Comparison of ENCODE assay signal across 19 cellular contexts in the genomic region with DNA sequence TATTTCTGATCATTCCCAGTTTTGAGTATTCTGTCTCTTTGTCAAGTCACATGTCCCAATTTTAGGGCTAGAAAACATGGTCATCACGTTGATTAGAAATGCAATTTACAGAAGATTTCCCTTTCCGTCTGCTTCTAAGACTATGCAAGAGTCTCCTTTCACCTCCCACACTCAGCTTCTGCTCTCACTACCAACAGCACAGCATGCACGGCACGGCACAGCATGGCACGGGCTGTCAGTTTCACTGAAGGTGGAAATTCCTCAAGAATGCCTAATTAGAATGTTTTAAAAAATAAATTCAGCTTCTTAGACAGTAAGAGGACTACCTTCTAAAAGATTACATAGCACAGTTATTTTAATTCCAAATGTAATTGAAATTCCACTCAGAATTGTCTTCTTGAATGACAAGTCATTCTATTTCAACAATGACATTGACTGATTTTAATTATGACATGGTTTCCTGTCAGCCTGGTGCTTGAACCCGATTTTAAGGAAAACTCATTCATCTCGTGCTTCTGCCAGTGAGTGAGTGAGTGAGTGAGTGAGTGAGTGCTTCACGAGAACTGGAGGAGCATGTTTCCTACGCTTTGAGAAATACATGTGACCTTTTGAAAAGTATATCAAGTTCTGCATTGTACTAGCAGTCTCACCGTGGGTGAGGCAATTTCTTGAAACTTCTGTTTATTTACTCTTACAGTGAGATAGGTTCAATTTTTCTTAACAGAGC.
DNase-seq lines count a peak whose midpoint lies in the region; ATAC-seq and TF ChIP-seq lines count a peak whose summit lies in the region.
"Had no signal": no experiment of that assay in that cellular context is flagged by ENCODE, and none has a peak within 500 bp of the region (broad histone marks: within the 10 kb centered on the region; RNA-seq: fewer than 3 reads in every experiment).

No MANE protein-coding gene starts in this region.

- intact Hi-C loops in A673 (cut with micrococcal nuclease; ENCODE audit: unreplicated experiment): no loop called here

- POLR2A ChIA-PET in A673 (lab: Charles Lee; ENCODE audit: low non-redundant PET): no interaction called here

- H3K27ac Mint-ChIP-seq in stimulated activated naive CD8-positive, alpha-beta T cell treated with anti-CD3 and anti-CD28 coated beads, Interleukin-15, amount 100 ng/mL, for 72 hours: no peak overlapping the region
- H3K27ac Mint-ChIP-seq: CD4-positive, alpha-beta memory T cell had no signal

- no TSS peak for BruUV-seq in A673 (replicated peaks; lab: Mats Ljungman, UMichigan)

- no peak overlapping the region for H3K4me3 ChIP-seq in A673 (ENCODE audit: low read depth, low read length, poor library complexity, severe bottlenecking)
- H3K4me3 ChIP-seq in astrocyte of the spinal cord (ENCODE audit: low read depth, low read length): no peak overlapping the region
- H3K4me3 ChIP-seq: BLaER1, GM12878, HAP-1, K562, SJCRH30 had no signal

- peak; percentile 7 for DNase-seq in A673 (ENCODE audit: low spot score)
- DNase-seq in astrocyte of the spinal cord (ENCODE audit: low read depth, low spot score): peak; percentile 16
- peak; percentile 60 for DNase-seq in iris pigment epithelial cell (ENCODE audit: low read depth)
- DNase-seq in omental fat pad (ENCODE audit: low spot score): no peak
- no peak for DNase-seq in stimulated activated naive CD8-positive, alpha-beta T cell treated with anti-CD3 and anti-CD28 coated beads, Interleukin-15, amount 100 ng/mL, for 72 hours
- DNase-seq in NCI-H1417 treated with DMSO at 0.1 percent for 48 hours (lab: John Stamatoyannopoulos, UW): no peak
- DNase-seq in activated CD4-positive, alpha-beta T cell treated with anti-CD3 and anti-CD28 coated beads for 1 hour: no peak
- DNase-seq: CD4-positive, alpha-beta memory T cell; DMS153; NCI-H1105 treated with DMSO at 0.1 percent for 48 hours; NCI-H1694 treated with DMSO at 0.1 percent for 48 hours; NCI-H2227 treated with DMSO at 0.1 percent for 48 hours; NCI-H510A treated with DMSO at 0.1 percent for 48 hours; SJCRH30 had no signal

- in situ Hi-C loops in astrocyte of the spinal cord (cut with HindIII; ENCODE audit: low sequenced_read_pairs): no loop called here

- TF ChIP-seq CTCF in A673 (conservative IDR thresholded peaks at IDR 0.05; ENCODE audit: low read depth, low read length): no peak
- no peak for TF ChIP-seq CTCF in astrocyte of the spinal cord (IDR thresholded peaks at IDR 0.05; ENCODE audit: low read depth, low read length)
- no peak for TF ChIP-seq CTCF in omental fat pad (IDR thresholded peaks at IDR 0.05)

- no peak overlapping the region for H3K27ac ChIP-seq in A673 (ENCODE audit: low read depth, low read length, poor library complexity, severe bottlenecking)
- H3K27ac ChIP-seq: BLaER1, SJCRH30 had no signal

- no peaks in the 10 kb centered on the region for H3K27me3 Mint-ChIP-seq in stimulated activated naive CD8-positive, alpha-beta T cell treated with anti-CD3 and anti-CD28 coated beads, Interleukin-15, amount 100 ng/mL, for 72 hours

- ATAC-seq in omental fat pad (ENCODE audit: low FRiP score): peak; percentile 64
- ATAC-seq in stimulated activated naive CD8-positive, alpha-beta T cell treated with anti-CD3 and anti-CD28 coated beads, Interleukin-15, amount 100 ng/mL, for 72 hours: no peak
- no peak for ATAC-seq in HG03135 (IDR thresholded peaks at IDR 0.05; ENCODE audit: unreplicated experiment)
- ATAC-seq: GM12878, K562 had no signal

- H3K9me3 Mint-ChIP-seq in stimulated activated naive CD8-positive, alpha-beta T cell treated with anti-CD3 and anti-CD28 coated beads, Interleukin-15, amount 100 ng/mL, for 72 hours: no peaks in the 10 kb centered on the region
- H3K9me3 Mint-ChIP-seq: CD4-positive, alpha-beta memory T cell had no signal

- H3K27me3 ChIP-seq in A673 (replicated peaks; ENCODE audit: insufficient read depth, low read depth, low read length, poor library complexity): peaks cover 6% of the 10 kb centered on the region
- H3K27me3 ChIP-seq: BLaER1, SJCRH30 had no signal

- H3K4me3 Mint-ChIP-seq in stimulated activated naive CD8-positive, alpha-beta T cell treated with anti-CD3 and anti-CD28 coated beads, Interleukin-15, amount 100 ng/mL, for 72 hours: no peak overlapping the region
- H3K4me3 Mint-ChIP-seq: CD4-positive, alpha-beta memory T cell had no signal

- CTCF ChIA-PET in A673 (lab: Charles Lee): no interaction called here

- no peaks in the 10 kb centered on the region for H3K9me3 ChIP-seq in A673 (ENCODE audit: low read depth, low read length, poor library complexity, severe bottlenecking)
- H3K9me3 ChIP-seq: BLaER1, HAP-1, SJCRH30 had no signal

- H3K36me3 ChIP-seq in A673 (ENCODE audit: insufficient read depth, low read length, poor library complexity, severe bottlenecking): no peaks in the 10 kb centered on the region
- H3K36me3 ChIP-seq: BLaER1, HAP-1, SJCRH30 had no signal

- H3K4me1 ChIP-seq in A673 (ENCODE audit: insufficient read depth, low read length, poor library complexity, severe bottlenecking): no peaks in the 10 kb centered on the region
- H3K4me1 ChIP-seq: BLaER1, HAP-1, SJCRH30 had no signal

- H3K4me1 Mint-ChIP-seq in stimulated activated naive CD8-positive, alpha-beta T cell treated with anti-CD3 and anti-CD28 coated beads, Interleukin-15, amount 100 ng/mL, for 72 hours: no peaks in the 10 kb centered on the region
- H3K4me1 Mint-ChIP-seq: CD4-positive, alpha-beta memory T cell had no signal

Comparison
In these comparisons a context has a peak if more than half of its experiments do, and no peak if none do; other contexts are left out.
1. DNase-seq: peak in A673 (single experiment), astrocyte of the spinal cord (single experiment) and iris pigment epithelial cell (single experiment); none in omental fat pad (single experiment), stimulated activated naive CD8-positive, alpha-beta T cell treated with anti-CD3 and anti-CD28 coated beads, Interleukin-15, amount 100 ng/mL, for 72 hours (0 of 2), NCI-H1417 treated with DMSO at 0.1 percent for 48 hours (single experiment) and activated CD4-positive, alpha-beta T cell treated with anti-CD3 and anti-CD28 coated beads for 1 hour (single experiment).